20 cellular contexts compared by ENCODE assay signal in the genomic region with DNA sequence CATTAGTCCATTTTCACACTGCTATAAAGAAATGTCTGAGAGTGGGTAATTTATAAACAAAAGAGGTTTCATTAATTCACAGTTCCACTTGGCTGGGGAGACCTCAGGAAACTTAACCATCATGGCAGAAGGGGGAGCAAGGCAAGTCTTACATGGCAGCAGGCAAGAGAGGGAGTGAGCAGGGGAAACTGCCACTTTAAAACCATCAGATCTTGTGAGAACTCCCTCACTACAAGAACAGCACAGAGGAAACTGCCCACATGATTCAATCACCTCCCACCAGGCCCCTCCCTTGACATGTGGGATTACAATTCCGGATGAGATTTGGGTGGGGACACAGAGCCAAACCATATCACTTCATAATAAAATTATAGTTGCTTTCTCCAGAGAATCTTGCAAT.
"Had no signal": no experiment of that assay in that cellular context is flagged by ENCODE, and none has a peak within 500 bp of the region (broad histone marks: within the 10 kb centered on the region; RNA-seq: fewer than 3 reads in every experiment).

No MANE protein-coding gene starts in this region.

- H3K4me1 ChIP-seq: left ventricle myocardium inferior, prostate gland had no signal

- DNase-seq: activated CD4-positive, alpha-beta T cell treated with anti-CD3 and anti-CD28 coated beads, Interleukin-2, amount 50 U/mL, for 4 hours; activated gamma-delta T cell; activated T-cell treated with anti-CD3 and anti-CD28 coated beads, Interleukin-2, amount 50 U/mL, for 4 hours; dorsolateral prefrontal cortex; foreskin melanocyte; glutamatergic neuron; hypothalamus; kidney; left ventricle myocardium inferior; mammary epithelial cell; stimulated activated CD4-positive, alpha-beta T cell treated with anti-CD3 and anti-CD28 coated beads, Interleukin-2, amount 100 ng/mL, for 48 hours; stimulated activated naive CD8-positive, alpha-beta T cell treated with anti-CD3 and anti-CD28 coated beads, Interleukin-15, amount 100 ng/mL, for 72 hours; SW 1271; T-helper 2 cell had no signal

- H3K4me3 Mint-ChIP-seq: activated naive CD8-positive, alpha-beta T cell; activated T-cell treated with anti-CD3 and anti-CD28 coated beads, Interleukin-2, amount 50 U/mL, for 4 hours; neural progenitor cell; stimulated activated naive CD8-positive, alpha-beta T cell treated with anti-CD3 and anti-CD28 coated beads, Interleukin-15, amount 100 ng/mL, for 72 hours; type B pancreatic cell had no signal

- H3K27me3 ChIP-seq: neural progenitor cell, right atrium auricular region, suprapubic skin had no signal

- H3K9ac ChIP-seq: neural progenitor cell had no signal

- H3K4me3 ChIP-seq: dorsolateral prefrontal cortex, left ventricle myocardium inferior, neural progenitor cell, prostate gland, right atrium auricular region, suprapubic skin had no signal

- H3K27me3 Mint-ChIP-seq: activated naive CD8-positive, alpha-beta T cell; type B pancreatic cell had no signal

- H3K36me3 Mint-ChIP-seq: activated naive CD8-positive, alpha-beta T cell; neural progenitor cell had no signal

- H2AFZ ChIP-seq: neural progenitor cell had no signal

- H3K4me2 ChIP-seq: neural progenitor cell had no signal

- H3K36me3 ChIP-seq: left ventricle myocardium inferior, neural progenitor cell, prostate gland, right atrium auricular region, suprapubic skin had no signal

- H3K9me3 Mint-ChIP-seq: activated T-cell treated with anti-CD3 and anti-CD28 coated beads, Interleukin-2, amount 50 U/mL, for 4 hours; stimulated activated naive CD8-positive, alpha-beta T cell treated with anti-CD3 and anti-CD28 coated beads, Interleukin-15, amount 100 ng/mL, for 72 hours; type B pancreatic cell had no signal

- H3K9me3 ChIP-seq: left ventricle myocardium inferior, prostate gland, right atrium auricular region, suprapubic skin had no signal

- H3K27ac Mint-ChIP-seq: activated naive CD8-positive, alpha-beta T cell; stimulated activated naive CD8-positive, alpha-beta T cell treated with anti-CD3 and anti-CD28 coated beads, Interleukin-15, amount 100 ng/mL, for 72 hours; type B pancreatic cell had no signal

- ATAC-seq: activated T-cell treated with anti-CD3 and anti-CD28 coated beads, Interleukin-2, amount 50 U/mL, for 4 hours; stimulated activated naive CD8-positive, alpha-beta T cell treated with anti-CD3 and anti-CD28 coated beads, Interleukin-15, amount 100 ng/mL, for 72 hours had no signal

- H3K27ac ChIP-seq: dorsolateral prefrontal cortex, left ventricle myocardium inferior, neural progenitor cell, prostate gland, right atrium auricular region, suprapubic skin had no signal
